ENCODE assay signal across 8 cellular contexts in genomic region chr20:33859157-33859695, GRCh38. TPM values are rescaled to one million over a fixed set of nuclear protein-coding genes. Genes with fewer than 3 reads are reported as not detected.
DNase-seq lines count a peak whose midpoint lies in the region; ATAC-seq and TF ChIP-seq lines count a peak whose summit lies in the region.

No MANE protein-coding gene starts in this region.

- H3K36me3 ChIP-seq in KMS-11 (ENCODE audit: insufficient read depth) (peaks cover 2% of the 10 kb centered on the region; the same call in 1 of the 2 replicates), neutrophil (peaks cover 41% of the 10 kb centered on the region), ascending aorta (peaks cover 21 to 29% of the 10 kb centered on the region in 2 donors)

- peaks cover 50% of the 10 kb centered on the region for H3K36me3 Mint-ChIP-seq in activated naive CD4-positive, alpha-beta T cell treated with anti-CD3 and anti-CD28 coated beads, Interleukin-2, amount 10 ng/mL, durations not matched to agents 7 days and 5 days

- CTCF ChIA-PET in activated naive CD4-positive, alpha-beta T cell treated with anti-CD3 and anti-CD28 coated beads, Interleukin-2, amount 10 ng/mL, durations not matched to agents 7 days and 5 days (lab: Charles Lee): interaction anchor here (0.7 to 6.0 kb wide), 8 partner anchors 8 to 126 kb away, joined by 3 to 38 read pairs (median 4); no protein-coding TSS in a partner anchor
- CTCF ChIA-PET in HEK293T (lab: Yijun Ruan, JAX): no interaction called here

- H3K4me3 ChIP-seq in KMS-11 (IDR thresholded peaks at IDR 0.05; ENCODE audit: insufficient read depth, low read depth, low read length) (no peak overlapping the region), neutrophil (ENCODE audit: low read depth in 1 of 2, low read length in 1 of 2) (peak overlapping the region in 1 of 2 experiments; percentile 17), ascending aorta (no peak overlapping the region)

- intact Hi-C loops in ascending aorta (cut with DNase I): no loop called here

- ATAC-seq in GM18868 (IDR thresholded peaks at IDR 0.05; ENCODE audit: unreplicated experiment) (peak; percentile 59), GM19351 (IDR thresholded peaks at IDR 0.05; ENCODE audit: unreplicated experiment) (no peak)

- no peaks in the 10 kb centered on the region for H3K9me3 Mint-ChIP-seq in activated naive CD4-positive, alpha-beta T cell treated with anti-CD3 and anti-CD28 coated beads, Interleukin-2, amount 10 ng/mL, durations not matched to agents 7 days and 5 days

- H3K27ac ChIP-seq in KMS-11 (peak overlapping the region; percentile 56), neutrophil (peak overlapping the region; percentile 82), ascending aorta (no peak overlapping the region)

- peak overlapping the region; percentile 94 for H3K27ac Mint-ChIP-seq in activated naive CD4-positive, alpha-beta T cell treated with anti-CD3 and anti-CD28 coated beads, Interleukin-2, amount 10 ng/mL, durations not matched to agents 7 days and 5 days

- H3K4me3 Mint-ChIP-seq in activated naive CD4-positive, alpha-beta T cell treated with anti-CD3 and anti-CD28 coated beads, Interleukin-2, amount 10 ng/mL, durations not matched to agents 7 days and 5 days: peak overlapping the region; percentile 38

- no peaks in the 10 kb centered on the region for H4K20me1 ChIP-seq in KMS-11 (ENCODE audit: insufficient read depth)

- H3K27me3 ChIP-seq in KMS-11 (ENCODE audit: insufficient read depth, low read depth) (no peaks in the 10 kb centered on the region), neutrophil (no peaks in the 10 kb centered on the region), ascending aorta (no peaks in the 10 kb centered on the region)

- no peaks in the 10 kb centered on the region for H3K9me3 ChIP-seq in neutrophil
- H3K9me3 ChIP-seq in ascending aorta: no peaks in the 10 kb centered on the region

- no peaks in the 10 kb centered on the region for H3K79me2 ChIP-seq in KMS-11 (ENCODE audit: insufficient read depth, low read depth)

- no peak overlapping the region for H3K9ac ChIP-seq in KMS-11

- POLR2A ChIA-PET in HEK293T (lab: Yijun Ruan, JAX): interaction anchor here (0.9 kb wide), 1 partner anchor 253 kb away, joined by 3 read pairs; the partner anchor contains the start of gene EIF2S2

- H3K27me3 Mint-ChIP-seq in activated naive CD4-positive, alpha-beta T cell treated with anti-CD3 and anti-CD28 coated beads, Interleukin-2, amount 10 ng/mL, durations not matched to agents 7 days and 5 days: no peaks in the 10 kb centered on the region

- H3K4me1 Mint-ChIP-seq in activated naive CD4-positive, alpha-beta T cell treated with anti-CD3 and anti-CD28 coated beads, Interleukin-2, amount 10 ng/mL, durations not matched to agents 7 days and 5 days: peaks cover 78% of the 10 kb centered on the region

- peak; percentile 83 for DNase-seq in activated naive CD4-positive, alpha-beta T cell treated with anti-CD3 and anti-CD28 coated beads, Interleukin-2, amount 10 ng/mL, durations not matched to agents 7 days and 5 days
- DNase-seq in ascending aorta (ENCODE audit: low spot score in 2 of 2) (no peak), DMS53 treated with DMSO at 0.1 percent for 48 hours (lab: John Stamatoyannopoulos, UW; ENCODE audit: unreplicated experiment) (no peak), HEK293T (ENCODE audit: extremely low spot score) (no peak)

- H2AFZ ChIP-seq in KMS-11 (ENCODE audit: low read depth): no peak overlapping the region

- peak overlapping the region; percentile 31; the same call in 1 of the 2 replicates for H3K4me2 ChIP-seq in KMS-11

- H3K4me1 ChIP-seq in KMS-11 (ENCODE audit: low read depth, poor library complexity, severe bottlenecking) (peaks cover 63% of the 10 kb centered on the region), neutrophil (ENCODE audit: control insufficient read depth in 1 of 2, insufficient read depth in 1 of 2, low read depth in 1 of 2, low read length in 1 of 2) (peaks cover 34 to 44% of the 10 kb centered on the region in 2 experiments), ascending aorta (peaks cover 4 to 5% of the 10 kb centered on the region in 2 donors)

- TF ChIP-seq CTCF in KMS-11 (conservative IDR thresholded peaks at IDR 0.05; ENCODE audit: low read depth, low read length): no peak
- TF ChIP-seq CTCF in neutrophil (IDR thresholded peaks at IDR 0.05): no peak
- TF ChIP-seq CTCF in ascending aorta (IDR thresholded peaks at IDR 0.05): no peak

TF ChIP-seq in HEK293T, 16 proteins besides CTCF, POLR2A, EP300 and RAD21:
- TF ChIP-seq NFRKB (IDR thresholded peaks at IDR 0.05) (no peak), ZNF384 (IDR thresholded peaks at IDR 0.05) (no peak), FOXM1 (IDR thresholded peaks at IDR 0.05; ENCODE audit: borderline replicate concordance) (no peak)
TF ChIP-seq in HEK293T: peak in this region for 0.

RNA-seq across cellular contexts. Expression of gene CHMP4B, which starts 48.1 kb away (rescaled TPM):
- 42.8 TPM for total RNA-seq in ascending aorta

Comparison
In these comparisons a context has a peak if more than half of its experiments do, and no peak if none do; other contexts are left out.
1. H3K27ac ChIP-seq: peak in KMS-11 (single experiment) and neutrophil (single experiment); none in ascending aorta (0 of 2).